8 cellular contexts compared by ENCODE assay signal in the genomic region with DNA sequence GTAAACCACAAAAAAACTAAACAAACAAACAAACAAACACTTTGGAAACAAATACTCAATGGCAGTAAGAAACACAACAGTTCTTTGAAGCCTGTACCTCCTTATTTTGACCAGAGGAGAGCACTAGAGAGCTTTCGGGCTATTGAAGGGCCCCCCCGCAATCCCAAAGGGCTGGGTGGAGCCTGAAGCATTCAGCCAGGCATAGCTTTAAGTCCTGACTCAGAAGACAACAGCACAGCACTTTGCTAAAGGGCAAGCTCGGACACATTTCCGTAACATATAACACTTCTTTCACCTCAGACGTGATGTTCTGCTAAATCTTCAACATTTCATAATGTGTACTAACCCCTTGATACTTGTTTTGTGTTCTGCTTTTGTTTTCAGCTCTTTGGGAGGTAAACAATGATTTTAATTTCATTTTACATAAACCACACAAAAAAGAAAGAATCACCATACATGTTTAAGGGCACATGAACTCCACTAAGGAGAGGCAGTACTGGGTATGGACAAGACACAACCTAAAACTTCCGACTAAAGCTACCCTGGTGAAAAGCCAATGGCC. TPM values are rescaled to one million over a fixed set of nuclear protein-coding genes. Genes with fewer than 3 reads are reported as not detected.
DNase-seq lines count a peak whose midpoint lies in the region; ATAC-seq and TF ChIP-seq lines count a peak whose summit lies in the region.

No MANE protein-coding gene starts in this region.

- DNase-seq in AG10803 (ENCODE audit: low read depth), result peak; percentile 93
- DNase-seq in NCI-H1092 treated with DMSO at 0.1 percent for 48 hours (lab: John Stamatoyannopoulos, UW), result peak; percentile 74
- DNase-seq in SK-MEL-5 (ENCODE audit: low read depth, low spot score), result peak; percentile 89
- DNase-seq in effector memory CD8-positive, alpha-beta T cell, result no peak
- peak; percentile 80 for DNase-seq in lower lobe of right lung
- DNase-seq in stomach, result peak; percentile 78

- H3K9me3 Mint-ChIP-seq in effector memory CD8-positive, alpha-beta T cell, result no peaks in the 10 kb centered on the region

- no peak for TF ChIP-seq EP300 in stomach (IDR thresholded peaks at IDR 0.05)

- H3K27me3 ChIP-seq in lower lobe of right lung (ENCODE audit: low read depth), result no peaks in the 10 kb centered on the region
- H3K27me3 ChIP-seq in stomach, result no peaks in the 10 kb centered on the region

- H3K4me3 ChIP-seq in AG10803 (ENCODE audit: low read length) (peak overlapping the region; percentile 42), lower lobe of right lung (peak overlapping the region; percentile 33), stomach (peak overlapping the region in 1 of 4 donors; percentile 3)

- TF ChIP-seq POLR2A in stomach (IDR thresholded peaks at IDR 0.05), result no peak

- peaks cover 5% of the 10 kb centered on the region for H3K4me1 ChIP-seq in lower lobe of right lung
- H3K4me1 ChIP-seq in stomach, result peaks cover 0 to 9% (median 2%) of the 10 kb centered on the region in 4 donors

- H3K27me3 Mint-ChIP-seq in effector memory CD8-positive, alpha-beta T cell, result peaks cover 20 to 33% of the 10 kb centered on the region in 2 donors

- no peaks in the 10 kb centered on the region for H3K36me3 ChIP-seq in lower lobe of right lung
- H3K36me3 ChIP-seq in stomach, result no peaks in the 10 kb centered on the region

- H3K4me1 Mint-ChIP-seq in effector memory CD8-positive, alpha-beta T cell (ENCODE audit: low read depth in 2 of 2), result peaks cover 0 to 4% of the 10 kb centered on the region in 2 donors

- no peaks in the 10 kb centered on the region for H3K36me3 Mint-ChIP-seq in effector memory CD8-positive, alpha-beta T cell (ENCODE audit: insufficient read depth)

- no peak overlapping the region for H3K4me3 Mint-ChIP-seq in effector memory CD8-positive, alpha-beta T cell

- no peak overlapping the region for H3K27ac Mint-ChIP-seq in effector memory CD8-positive, alpha-beta T cell

- intact Hi-C loops in lower lobe of right lung (cut with DNase I), result no loop called here
- intact Hi-C loops in stomach (cut with DNase I; ENCODE audit: low total_unique reads), result loop anchor here (5.0 kb wide), 1 partner anchor 60 kb away; the partner anchor contains the start of gene LAMC1

- no peaks in the 10 kb centered on the region for H3K9me3 ChIP-seq in lower lobe of right lung
- no peaks in the 10 kb centered on the region for H3K9me3 ChIP-seq in stomach

- ATAC-seq in GM18499 (IDR thresholded peaks at IDR 0.05; ENCODE audit: insufficient read depth, unreplicated experiment) (peak; percentile 68), HG02798 (IDR thresholded peaks at IDR 0.05; ENCODE audit: poor library complexity, unreplicated experiment) (peak; percentile 98), lower lobe of right lung (peak; percentile 99)
- peak; percentile 52 for ATAC-seq in effector memory CD8-positive, alpha-beta T cell (replicated peaks)

- TF ChIP-seq CTCF in AG10803 (conservative IDR thresholded peaks at IDR 0.05; ENCODE audit: low read length), result peak; percentile 98
- TF ChIP-seq CTCF in lower lobe of right lung (IDR thresholded peaks at IDR 0.05), result peak; percentile 89
- peak in 5 of 7 experiments; percentile 72 to 91 (median 86) for TF ChIP-seq CTCF in stomach (IDR thresholded peaks at IDR 0.05)

- in situ Hi-C loops in SK-MEL-5 (cut with HindIII; ENCODE audit: low pct_unique_long_range_greater_than_20kb, low sequenced_read_pairs), result no loop called here

- 8 to 17% (median 11%) methylated on average over 6 of the region's 6 CpGs for whole genome bisulfite sequencing in stomach, 5 donors

- H3K27ac ChIP-seq in lower lobe of right lung (peak overlapping the region; percentile 47), stomach (peak overlapping the region in 4 of 5 donors; percentile 56 to 65 (median 62))

RNA-seq across cellular contexts. Expression of gene SHCBP1L, which starts 9.7 kb away (rescaled TPM):
- total RNA-seq in SK-MEL-5 (2014; rRNA removed; shearing (Covaris generic)), result not detected in 2 replicates
- polyA plus RNA-seq in SK-MEL-5 (2015; cell fraction: cytosol; rRNA removed), result not detected in 2 replicates
- not detected in 2 replicates for polyA plus RNA-seq in SK-MEL-5 (2015; cell fraction: nucleus; rRNA removed)
- total RNA-seq in lower lobe of right lung (not detected), stomach (not detected)
- polyA plus RNA-seq in stomach, result not detected

Comparison
In these comparisons a context has a peak if more than half of its experiments do, and no peak if none do; other contexts are left out.
1. DNase-seq: peak in AG10803 (single experiment), NCI-H1092 treated with DMSO at 0.1 percent for 48 hours (single experiment), SK-MEL-5 (single experiment), lower lobe of right lung (single experiment) and stomach (single experiment); none in effector memory CD8-positive, alpha-beta T cell (0 of 3).
2. Peak in every context shown above with its lines, with median percentiles within 50 percentile points of each other: CTCF ChIP-seq and ATAC-seq.